1 cellular context compared by ENCODE assay signal in the genomic region with DNA sequence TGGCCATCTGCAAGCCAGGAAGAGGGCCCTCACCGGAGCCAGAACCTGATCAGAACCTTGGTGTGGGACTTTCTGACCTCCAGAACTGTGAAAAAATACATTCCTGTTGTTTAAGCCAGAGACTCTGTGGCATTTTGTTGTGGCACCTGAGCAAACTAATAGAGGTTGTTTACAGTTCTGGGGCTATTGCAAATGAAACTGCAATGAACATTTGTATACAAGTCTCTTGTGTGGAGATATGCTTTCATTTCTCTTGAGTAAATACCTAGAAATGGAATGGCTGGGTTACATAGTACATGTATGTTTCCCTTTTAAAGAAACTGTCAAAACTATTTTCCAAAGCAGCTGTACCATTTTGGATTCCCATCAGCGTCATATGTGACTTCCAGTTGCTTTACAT.
TF ChIP-seq lines count a peak whose summit lies in the region.

No MANE protein-coding gene starts in this region.

TF ChIP-seq in IMR-90, 13 proteins besides CTCF, POLR2A, EP300 and RAD21 (continued from another document):
- TF ChIP-seq USF2 (IDR thresholded peaks at IDR 0.05; ENCODE audit: low read depth, low read length) (no peak), RCOR1 (IDR thresholded peaks at IDR 0.05; ENCODE audit: insufficient replicate concordance, low read length) (no peak), MXI1 (IDR thresholded peaks at IDR 0.05; ENCODE audit: borderline replicate concordance, low read depth, low read length) (no peak), NFE2L2 (IDR thresholded peaks at IDR 0.05; ENCODE audit: low read depth, low read length) (no peak), CEBPB (IDR thresholded peaks at IDR 0.05; ENCODE audit: low read depth, low read length) (no peak), MAZ (IDR thresholded peaks at IDR 0.05; ENCODE audit: borderline replicate concordance, low read depth, low read length) (no peak), BHLHE40 (IDR thresholded peaks at IDR 0.05; ENCODE audit: low read depth, low read length) (no peak), FOS (IDR thresholded peaks at IDR 0.05; ENCODE audit: low read depth, low read length) (no peak), CHD1 (IDR thresholded peaks at IDR 0.05; ENCODE audit: low read depth, low read length) (no peak), RFX5 (IDR thresholded peaks at IDR 0.05; ENCODE audit: low read depth, low read length) (no peak), SMC3 (IDR thresholded peaks at IDR 0.05; ENCODE audit: low read depth, low read length) (no peak)
